ENCODE assay signal across 9 cellular contexts in genomic region chr1:243269461-243269801, GRCh38. TPM values are rescaled to one million over a fixed set of nuclear protein-coding genes. Genes with fewer than 3 reads are reported as not detected.
DNase-seq lines count a peak whose midpoint lies in the region; ATAC-seq and TF ChIP-seq lines count a peak whose summit lies in the region.
"Had no signal": no experiment of that assay in that cellular context is flagged by ENCODE, and none has a peak within 500 bp of the region (broad histone marks: within the 10 kb centered on the region; RNA-seq: fewer than 3 reads in every experiment).

No MANE protein-coding gene starts in this region.

- 87 to 88% methylated on average over 2 to 3 of the region's 4 CpGs for WGBS in gastroesophageal sphincter (ENCODE audit: low coverage in 1 of 2), 2 donors

- in situ Hi-C loops in KBM-7 (cut with MboI; ENCODE audit: low pct_unique_long_range_greater_than_20kb, low sequenced_read_pairs), result no loop called here

- H3K36me3 Mint-ChIP-seq in activated naive CD4-positive, alpha-beta T cell treated with anti-CD3 and anti-CD28 coated beads, Interleukin-2, amount 50 U/mL, for 72 hours, result peaks cover 6 to 23% of the 10 kb centered on the region in 2 donors

- no peak for TF ChIP-seq EP300 in gastroesophageal sphincter (IDR thresholded peaks at IDR 0.05)

- H3K4me2 ChIP-seq in BLaER1, result peak overlapping the region; percentile 92
- no peak overlapping the region for H3K4me2 ChIP-seq in fibroblast of lung (ENCODE audit: extremely low read depth, insufficient read depth, low read length)

- no peaks in the 10 kb centered on the region for H3K27me3 ChIP-seq in BLaER1
- H3K27me3 ChIP-seq in fibroblast of lung (ENCODE audit: control insufficient read depth, insufficient read depth, low read length), result no peaks in the 10 kb centered on the region
- no peaks in the 10 kb centered on the region for H3K27me3 ChIP-seq in gastroesophageal sphincter

- no peaks in the 10 kb centered on the region for H3K9me3 ChIP-seq in BLaER1
- no peaks in the 10 kb centered on the region for H3K9me3 ChIP-seq in fibroblast of lung (ENCODE audit: control insufficient read depth, insufficient read depth, low read depth, low read length)
- H3K9me3 ChIP-seq in gastroesophageal sphincter, result no peaks in the 10 kb centered on the region

- peak; percentile 57 for ATAC-seq in GM21515 (IDR thresholded peaks at IDR 0.05; ENCODE audit: unreplicated experiment)
- ATAC-seq in gastroesophageal sphincter, result no peak
- ATAC-seq in activated naive CD4-positive, alpha-beta T cell treated with anti-CD3 and anti-CD28 coated beads, Interleukin-2, amount 50 U/mL, for 72 hours, result no peak
- ATAC-seq in HG03439 (IDR thresholded peaks at IDR 0.05; ENCODE audit: unreplicated experiment), result no peak

- H3K4me1 ChIP-seq in BLaER1 (peaks cover 65% of the 10 kb centered on the region), fibroblast of lung (ENCODE audit: control insufficient read depth, extremely low read depth, insufficient read depth, low read length) (peaks cover 25% of the 10 kb centered on the region), gastroesophageal sphincter (peaks cover 0 to 46% (median 0%) of the 10 kb centered on the region in 3 donors)

- no peaks in the 10 kb centered on the region for H3K9me3 Mint-ChIP-seq in activated naive CD4-positive, alpha-beta T cell treated with anti-CD3 and anti-CD28 coated beads, Interleukin-2, amount 50 U/mL, for 72 hours

- H3K27ac ChIP-seq in BLaER1, result peak overlapping the region; percentile 87
- H3K27ac ChIP-seq in fibroblast of lung (ENCODE audit: insufficient read depth, low read length), result peak overlapping the region; percentile 64
- H3K27ac ChIP-seq in gastroesophageal sphincter, result no peak overlapping the region

- peak overlapping the region; percentile 72 for H3K9ac ChIP-seq in BLaER1
- no peak overlapping the region for H3K9ac ChIP-seq in fibroblast of lung (ENCODE audit: insufficient read depth, low read length)

- no peak for TF ChIP-seq POLR2A in gastroesophageal sphincter (IDR thresholded peaks at IDR 0.05)

- H3K4me3 ChIP-seq in BLaER1 (peak overlapping the region; percentile 59), fibroblast of lung (replicated peaks in 1 of 4; ENCODE audit: control extremely low read depth in 1 of 4, insufficient read depth in 1 of 4, low read depth in 3 of 4, low read length in 4 of 4) (no peak overlapping the region), gastroesophageal sphincter (no peak overlapping the region)

- H3K36me3 ChIP-seq in BLaER1 (peaks cover 16% of the 10 kb centered on the region), fibroblast of lung (ENCODE audit: control insufficient read depth, insufficient read depth, low read length) (peaks cover 3% of the 10 kb centered on the region), gastroesophageal sphincter (peaks cover 0 to 25% of the 10 kb centered on the region in 2 donors)

- H4K20me1 ChIP-seq in BLaER1 (no peaks in the 10 kb centered on the region), fibroblast of lung (ENCODE audit: control insufficient read depth, extremely low read depth, insufficient read depth, low read length) (no peaks in the 10 kb centered on the region)

- no peak overlapping the region for H2AFZ ChIP-seq in fibroblast of lung (ENCODE audit: low read length)

- H3K27ac Mint-ChIP-seq in activated naive CD4-positive, alpha-beta T cell treated with anti-CD3 and anti-CD28 coated beads, Interleukin-2, amount 50 U/mL, for 72 hours, result no peak overlapping the region

- TF ChIP-seq CTCF in fibroblast of lung (conservative IDR thresholded peaks at IDR 0.05 in 1 of 2, IDR thresholded peaks at IDR 0.05 in 1 of 2; ENCODE audit: low read depth in 1 of 2, low read length in 2 of 2) (no peak), gastroesophageal sphincter (IDR thresholded peaks at IDR 0.05) (no peak)

- H3K79me2 ChIP-seq in fibroblast of lung (ENCODE audit: control insufficient read depth, insufficient read depth, low read length), result peaks cover 23% of the 10 kb centered on the region

- DNase-seq in KBM-7 (peak; percentile 68), fibroblast of lung (ENCODE audit: low read depth in 2 of 2) (no peak), COR-L47 (lab: John Stamatoyannopoulos, UW) (no peak)
- DNase-seq in activated naive CD4-positive, alpha-beta T cell treated with anti-CD3 and anti-CD28 coated beads, Interleukin-2, amount 50 U/mL, for 72 hours (ENCODE audit: low spot score in 2 of 2), result no peak
- DNase-seq: effector CD8-positive, alpha-beta T cell had no signal

RNA-seq across cellular contexts. Expression of gene SDCCAG8, which starts 13.6 kb away (rescaled TPM):
- total RNA-seq in fibroblast of lung (53.2 and 72.7 TPM in 2 replicates), gastroesophageal sphincter (10 to 100 TPM; 30.2 to 46.4 (median 36.7) TPM)
- polyA plus RNA-seq in fibroblast of lung, result 27.0 and 34.8 TPM in 2 replicates
- polyA plus RNA-seq in fibroblast of lung (2012), result 21.6 and 23.8 TPM in 2 replicates
- 5.0 and 8.2 TPM in 2 replicates for polyA minus RNA-seq in fibroblast of lung (ENCODE audit: low replicate concordance)
- 10 to 100 TPM; 30.1 to 37.3 TPM for total RNA-seq in activated naive CD4-positive, alpha-beta T cell treated with anti-CD3 and anti-CD28 coated beads, Interleukin-2, amount 50 U/mL, for 72 hours

RNA-seq across cellular contexts. Expression of gene CEP170, which starts 14.3 kb away (rescaled TPM):
- total RNA-seq in fibroblast of lung (75.2 and 86.0 TPM in 2 replicates), gastroesophageal sphincter (10 to 100 TPM; 33.1 to 53.5 (median 41.6) TPM)
- 84.8 and 92.0 TPM in 2 replicates for polyA plus RNA-seq in fibroblast of lung
- 45.7 and 49.6 TPM in 2 replicates for polyA plus RNA-seq in fibroblast of lung (2012)
- 33.9 and 38.8 TPM in 2 replicates for polyA minus RNA-seq in fibroblast of lung (ENCODE audit: low replicate concordance)
- 10 to 100 TPM; 51.9 to 72.9 TPM for total RNA-seq in activated naive CD4-positive, alpha-beta T cell treated with anti-CD3 and anti-CD28 coated beads, Interleukin-2, amount 50 U/mL, for 72 hours

Comparison
In these comparisons a context has a peak if more than half of its experiments do, and no peak if none do; other contexts are left out.
1. H3K27ac ChIP-seq: peak in BLaER1 (single experiment) and fibroblast of lung (single experiment); none in gastroesophageal sphincter (0 of 4).